In the genomic region with DNA sequence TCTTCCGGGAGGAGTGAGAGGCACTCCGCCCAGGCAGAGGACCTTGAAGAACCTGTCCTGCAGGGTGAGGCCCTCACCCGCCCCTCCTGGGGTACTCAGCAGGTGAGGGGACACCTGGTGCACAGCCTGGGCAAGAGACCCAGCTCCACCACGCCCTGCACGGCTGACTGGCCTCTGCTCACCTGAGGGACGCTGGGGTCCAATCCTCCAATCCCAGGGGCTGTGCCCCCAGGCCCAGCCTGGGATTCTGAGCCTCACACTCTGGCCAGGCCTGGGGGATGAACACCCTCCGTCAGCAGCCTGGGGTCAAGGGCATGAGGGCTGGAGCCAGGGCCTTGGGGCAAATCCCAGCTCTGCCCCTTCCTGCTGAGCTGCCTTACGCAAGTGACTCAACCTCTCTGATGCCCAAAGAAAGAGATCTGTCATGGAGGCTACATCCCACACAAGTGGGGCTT, we compare ENCODE assay signal across 1 cellular context.
TF ChIP-seq lines count a peak whose summit lies in the region.

No MANE protein-coding gene starts in this region.

TF ChIP-seq in HepG2, 621 proteins besides CTCF, POLR2A, EP300 and RAD21 (continued from another document and continues in another):
- TF ChIP-seq KIAA2018 (CRISPR knock-in tag; IDR thresholded peaks at IDR 0.05; ENCODE audit: borderline replicate concordance): no peak
- 0 out of 2 replicates have a peak, but pooled peaks have one; percentile 5 for TF ChIP-seq ZNF501 (CRISPR knock-in tag; IDR thresholded peaks at IDR 0.05)
- no peak for TF ChIP-seq NCOA2 (CRISPR knock-in tag; IDR thresholded peaks at IDR 0.05)
- TF ChIP-seq, protein P1, sequence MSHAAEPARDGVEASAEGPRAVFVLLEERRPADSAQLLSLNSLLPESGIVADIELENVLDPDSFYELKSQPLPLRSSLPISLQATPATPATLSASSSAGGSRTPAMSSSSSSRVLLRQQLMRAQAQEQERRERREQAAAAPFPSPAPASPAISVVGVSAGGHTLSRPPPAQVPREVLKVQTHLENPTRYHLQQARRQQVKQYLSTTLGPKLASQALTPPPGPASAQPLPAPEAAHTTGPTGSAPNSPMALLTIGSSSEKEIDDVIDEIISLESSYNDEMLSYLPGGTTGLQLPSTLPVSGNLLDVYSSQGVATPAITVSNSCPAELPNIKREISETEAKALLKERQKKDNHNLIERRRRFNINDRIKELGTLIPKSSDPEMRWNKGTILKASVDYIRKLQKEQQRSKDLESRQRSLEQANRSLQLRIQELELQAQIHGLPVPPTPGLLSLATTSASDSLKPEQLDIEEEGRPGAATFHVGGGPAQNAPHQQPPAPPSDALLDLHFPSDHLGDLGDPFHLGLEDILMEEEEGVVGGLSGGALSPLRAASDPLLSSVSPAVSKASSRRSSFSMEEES (CRISPR knock-in tag; IDR thresholded peaks at IDR 0.05): no peak
- TF ChIP-seq AHR (CRISPR knock-in tag; IDR thresholded peaks at IDR 0.05): no peak
- TF ChIP-seq RFX5 (IDR thresholded peaks at IDR 0.05; ENCODE audit: low read depth, low read length): no peak
- no peak for TF ChIP-seq RFXANK (CRISPR knock-in tag; IDR thresholded peaks at IDR 0.05)
- peak; percentile 48; the same call in 1 of the 2 replicates for TF ChIP-seq HES4 (CRISPR knock-in tag; IDR thresholded peaks at IDR 0.05; ENCODE audit: borderline replicate concordance)
- TF ChIP-seq AGO2 (optimal IDR thresholded peaks at IDR 0.05; ENCODE audit: low read depth, low read length): no peak
- TF ChIP-seq MTERF4 (CRISPR knock-in tag; IDR thresholded peaks at IDR 0.05): no peak
- TF ChIP-seq ZNF652 (CRISPR knock-in tag; IDR thresholded peaks at IDR 0.05; ENCODE audit: borderline replicate concordance, low read depth): no peak
- no peak for TF ChIP-seq PPARG (CRISPR knock-in tag; conservative IDR thresholded peaks at IDR 0.05)
- TF ChIP-seq NR2F6 (IDR thresholded peaks at IDR 0.05): no peak
- TF ChIP-seq NR2F6 (CRISPR knock-in tag; IDR thresholded peaks at IDR 0.05): 0 out of 2 replicates have a peak, but pooled peaks have one; percentile 32
- TF ChIP-seq RCOR2 (CRISPR knock-in tag; IDR thresholded peaks at IDR 0.05): peak; percentile 81
- TF ChIP-seq NFIB (CRISPR knock-in tag; IDR thresholded peaks at IDR 0.05; ENCODE audit: borderline replicate concordance): 0 out of 2 replicates have a peak, but pooled peaks have one; percentile 45
- TF ChIP-seq, protein P2, sequence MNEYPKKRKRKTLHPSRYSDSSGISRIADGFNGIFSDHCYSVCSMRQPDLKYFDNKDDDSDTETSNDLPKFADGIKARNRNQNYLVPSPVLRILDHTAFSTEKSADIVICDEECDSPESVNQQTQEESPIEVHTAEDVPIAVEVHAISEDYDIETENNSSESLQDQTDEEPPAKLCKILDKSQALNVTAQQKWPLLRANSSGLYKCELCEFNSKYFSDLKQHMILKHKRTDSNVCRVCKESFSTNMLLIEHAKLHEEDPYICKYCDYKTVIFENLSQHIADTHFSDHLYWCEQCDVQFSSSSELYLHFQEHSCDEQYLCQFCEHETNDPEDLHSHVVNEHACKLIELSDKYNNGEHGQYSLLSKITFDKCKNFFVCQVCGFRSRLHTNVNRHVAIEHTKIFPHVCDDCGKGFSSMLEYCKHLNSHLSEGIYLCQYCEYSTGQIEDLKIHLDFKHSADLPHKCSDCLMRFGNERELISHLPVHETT (CRISPR knock-in tag; conservative IDR thresholded peaks at IDR 0.05): no peak
- TF ChIP-seq ZNF383 (CRISPR knock-in tag; IDR thresholded peaks at IDR 0.05; ENCODE audit: borderline replicate concordance): no peak
- TF ChIP-seq, protein P3, sequence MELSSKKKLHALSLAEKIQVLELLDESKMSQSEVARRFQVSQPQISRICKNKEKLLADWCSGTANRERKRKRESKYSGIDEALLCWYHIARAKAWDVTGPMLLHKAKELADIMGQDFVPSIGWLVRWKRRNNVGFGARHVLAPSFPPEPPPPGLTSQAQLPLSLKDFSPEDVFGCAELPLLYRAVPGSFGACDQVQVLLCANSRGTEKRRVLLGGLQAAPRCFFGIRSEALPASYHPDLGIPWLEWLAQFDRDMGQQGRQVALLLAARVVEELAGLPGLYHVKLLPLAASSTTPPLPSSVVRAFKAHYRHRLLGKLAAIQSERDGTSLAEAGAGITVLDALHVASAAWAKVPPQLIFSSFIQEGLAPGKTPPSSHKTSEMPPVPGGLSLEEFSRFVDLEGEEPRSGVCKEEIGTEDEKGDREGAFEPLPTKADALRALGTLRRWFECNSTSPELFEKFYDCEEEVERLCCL (CRISPR knock-in tag; IDR thresholded peaks at IDR 0.05; ENCODE audit: borderline replicate concordance): no peak
- no peak for TF ChIP-seq ZNF616 (CRISPR knock-in tag; IDR thresholded peaks at IDR 0.05; ENCODE audit: low read depth)
- TF ChIP-seq ZNF264 (CRISPR knock-in tag; IDR thresholded peaks at IDR 0.05): no peak
- TF ChIP-seq, protein P4, sequence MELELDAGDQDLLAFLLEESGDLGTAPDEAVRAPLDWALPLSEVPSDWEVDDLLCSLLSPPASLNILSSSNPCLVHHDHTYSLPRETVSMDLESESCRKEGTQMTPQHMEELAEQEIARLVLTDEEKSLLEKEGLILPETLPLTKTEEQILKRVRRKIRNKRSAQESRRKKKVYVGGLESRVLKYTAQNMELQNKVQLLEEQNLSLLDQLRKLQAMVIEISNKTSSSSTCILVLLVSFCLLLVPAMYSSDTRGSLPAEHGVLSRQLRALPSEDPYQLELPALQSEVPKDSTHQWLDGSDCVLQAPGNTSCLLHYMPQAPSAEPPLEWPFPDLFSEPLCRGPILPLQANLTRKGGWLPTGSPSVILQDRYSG (CRISPR knock-in tag; IDR thresholded peaks at IDR 0.05): no peak
- TF ChIP-seq ESRRA (CRISPR knock-in tag; IDR thresholded peaks at IDR 0.05; ENCODE audit: low read depth): peak; percentile 37; the same call in 1 of the 2 replicates
- no peak for TF ChIP-seq RNF2 (conservative IDR thresholded peaks at IDR 0.05; ENCODE audit: low read depth)
- no peak for TF ChIP-seq YEATS2 (CRISPR knock-in tag; IDR thresholded peaks at IDR 0.05; ENCODE audit: borderline replicate concordance)
- TF ChIP-seq E2F5 (CRISPR knock-in tag; conservative IDR thresholded peaks at IDR 0.05): no peak
- TF ChIP-seq ZNF589 (CRISPR knock-in tag; conservative IDR thresholded peaks at IDR 0.05): no peak
- 0 out of 2 replicates have a peak, but pooled peaks have one; percentile 41 for TF ChIP-seq ZNF543 (CRISPR knock-in tag; IDR thresholded peaks at IDR 0.05)
- no peak for TF ChIP-seq FOXJ3 (CRISPR knock-in tag; IDR thresholded peaks at IDR 0.05; ENCODE audit: borderline replicate concordance)
- TF ChIP-seq, protein P5, sequence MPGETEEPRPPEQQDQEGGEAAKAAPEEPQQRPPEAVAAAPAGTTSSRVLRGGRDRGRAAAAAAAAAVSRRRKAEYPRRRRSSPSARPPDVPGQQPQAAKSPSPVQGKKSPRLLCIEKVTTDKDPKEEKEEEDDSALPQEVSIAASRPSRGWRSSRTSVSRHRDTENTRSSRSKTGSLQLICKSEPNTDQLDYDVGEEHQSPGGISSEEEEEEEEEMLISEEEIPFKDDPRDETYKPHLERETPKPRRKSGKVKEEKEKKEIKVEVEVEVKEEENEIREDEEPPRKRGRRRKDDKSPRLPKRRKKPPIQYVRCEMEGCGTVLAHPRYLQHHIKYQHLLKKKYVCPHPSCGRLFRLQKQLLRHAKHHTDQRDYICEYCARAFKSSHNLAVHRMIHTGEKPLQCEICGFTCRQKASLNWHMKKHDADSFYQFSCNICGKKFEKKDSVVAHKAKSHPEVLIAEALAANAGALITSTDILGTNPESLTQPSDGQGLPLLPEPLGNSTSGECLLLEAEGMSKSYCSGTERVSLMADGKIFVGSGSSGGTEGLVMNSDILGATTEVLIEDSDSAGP (CRISPR knock-in tag; IDR thresholded peaks at IDR 0.05; ENCODE audit: borderline replicate concordance): peak; percentile 31; the same call in 1 of the 2 replicates
- TF ChIP-seq ZNF547 (CRISPR knock-in tag; IDR thresholded peaks at IDR 0.05): no peak
- no peak for TF ChIP-seq BCL6 (CRISPR knock-in tag; IDR thresholded peaks at IDR 0.05)
- TF ChIP-seq EHMT2 (IDR thresholded peaks at IDR 0.05; ENCODE audit: borderline replicate concordance, low read depth, low read length): no peak
- no peak for TF ChIP-seq ZNF292 (CRISPR knock-in tag; IDR thresholded peaks at IDR 0.05; ENCODE audit: borderline replicate concordance, low read depth)
- TF ChIP-seq ZFAT (CRISPR knock-in tag; conservative IDR thresholded peaks at IDR 0.05): no peak
- TF ChIP-seq, protein P6, sequence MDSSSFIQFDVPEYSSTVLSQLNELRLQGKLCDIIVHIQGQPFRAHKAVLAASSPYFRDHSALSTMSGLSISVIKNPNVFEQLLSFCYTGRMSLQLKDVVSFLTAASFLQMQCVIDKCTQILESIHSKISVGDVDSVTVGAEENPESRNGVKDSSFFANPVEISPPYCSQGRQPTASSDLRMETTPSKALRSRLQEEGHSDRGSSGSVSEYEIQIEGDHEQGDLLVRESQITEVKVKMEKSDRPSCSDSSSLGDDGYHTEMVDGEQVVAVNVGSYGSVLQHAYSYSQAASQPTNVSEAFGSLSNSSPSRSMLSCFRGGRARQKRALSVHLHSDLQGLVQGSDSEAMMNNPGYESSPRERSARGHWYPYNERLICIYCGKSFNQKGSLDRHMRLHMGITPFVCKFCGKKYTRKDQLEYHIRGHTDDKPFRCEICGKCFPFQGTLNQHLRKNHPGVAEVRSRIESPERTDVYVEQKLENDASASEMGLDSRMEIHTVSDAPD (CRISPR knock-in tag; IDR thresholded peaks at IDR 0.05): no peak
- TF ChIP-seq ZNF343 (CRISPR knock-in tag; IDR thresholded peaks at IDR 0.05): no peak
- 0 out of 2 replicates have a peak, but pooled peaks have one; percentile 80 for TF ChIP-seq CAMTA2 (CRISPR knock-in tag; IDR thresholded peaks at IDR 0.05; ENCODE audit: borderline replicate concordance)
- TF ChIP-seq FOXA1 (IDR thresholded peaks at IDR 0.05): no peak
- no peak for TF ChIP-seq FOXA1 (CRISPR knock-in tag; IDR thresholded peaks at IDR 0.05)
- no peak for TF ChIP-seq SP2 (CRISPR knock-in tag; IDR thresholded peaks at IDR 0.05)
- TF ChIP-seq ZNF430 (CRISPR knock-in tag; IDR thresholded peaks at IDR 0.05): no peak
- no peak for TF ChIP-seq ZNF121 (CRISPR knock-in tag; IDR thresholded peaks at IDR 0.05)
- TF ChIP-seq RFX1 (IDR thresholded peaks at IDR 0.05): no peak
- TF ChIP-seq ZNF766 (CRISPR knock-in tag; IDR thresholded peaks at IDR 0.05; ENCODE audit: borderline replicate concordance): no peak
- TF ChIP-seq ZNF446 (CRISPR knock-in tag; IDR thresholded peaks at IDR 0.05): no peak
- peak; percentile 80 for TF ChIP-seq KDM1A (CRISPR knock-in tag; IDR thresholded peaks at IDR 0.05)
- no peak for TF ChIP-seq NONO (IDR thresholded peaks at IDR 0.05)
- no peak for TF ChIP-seq NONO (CRISPR knock-in tag; conservative IDR thresholded peaks at IDR 0.05)
